Comparison of ENCODE assay signal across 15 cellular contexts in the genomic region with DNA sequence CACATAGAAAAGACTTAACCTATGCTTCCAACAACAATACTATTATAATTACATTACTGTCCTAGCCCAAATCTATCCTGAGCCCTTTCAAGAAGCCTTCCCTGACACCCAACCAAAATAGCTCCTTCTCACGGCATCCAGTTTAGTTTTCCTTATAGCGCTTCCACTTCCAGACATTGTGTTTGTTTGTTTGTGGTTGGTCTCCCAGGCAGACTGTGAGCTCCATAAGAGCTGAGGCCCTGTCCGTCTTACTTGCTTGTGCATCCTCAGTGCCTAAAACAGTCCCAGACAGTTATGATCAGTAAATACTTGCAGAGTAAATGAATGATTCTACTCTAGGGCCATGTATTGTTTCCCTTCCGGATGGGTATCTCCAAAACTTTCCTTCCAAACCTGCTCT.
DNase-seq lines count a peak whose midpoint lies in the region; ATAC-seq and TF ChIP-seq lines count a peak whose summit lies in the region.
"Had no signal": no experiment of that assay in that cellular context is flagged by ENCODE, and none has a peak within 500 bp of the region (broad histone marks: within the 10 kb centered on the region; RNA-seq: fewer than 3 reads in every experiment).

No MANE protein-coding gene starts in this region.

- ATAC-seq in left lung (no peak), upper lobe of left lung (ENCODE audit: low FRiP score in 2 of 2) (no peak), GM21619 (IDR thresholded peaks at IDR 0.05; ENCODE audit: unreplicated experiment) (no peak)
- ATAC-seq: A549, GM23338 had no signal

- H3K36me3 ChIP-seq in right atrium auricular region: no peaks in the 10 kb centered on the region
- H3K36me3 ChIP-seq in left lung: no peaks in the 10 kb centered on the region
- H3K36me3 ChIP-seq in rectal smooth muscle tissue (ENCODE audit: control insufficient read depth, insufficient read depth, low read length): no peaks in the 10 kb centered on the region
- no peaks in the 10 kb centered on the region for H3K36me3 ChIP-seq in upper lobe of left lung
- H3K36me3 ChIP-seq: Peyer's patch had no signal

- DNase-seq in right atrium auricular region (ENCODE audit: low spot score) (no peak), cardiac septum (ENCODE audit: low spot score) (no peak), left lung (no peak), upper lobe of left lung (no peak), foreskin fibroblast (no peak), mesothelial cell of epicardium (ENCODE audit: low spot score in 2 of 2, unreplicated experiment in 2 of 2) (no peak)
- DNase-seq: COR-L47, NCI-H1436 treated with DMSO at 0.1 percent for 48 hours, NCI-H2029 treated with DMSO at 0.1 percent for 48 hours, NCI-H2171 treated with DMSO at 0.1 percent for 48 hours had no signal

- H3K36me3 Mint-ChIP-seq in mesothelial cell of epicardium: no peaks in the 10 kb centered on the region

- H3K9ac ChIP-seq in rectal smooth muscle tissue (ENCODE audit: low read length): no peak overlapping the region

- H3K27ac ChIP-seq in right atrium auricular region (peak overlapping the region; percentile 26 to 54), left lung (peak overlapping the region; percentile 31 to 42), rectal smooth muscle tissue (ENCODE audit: low read depth, low read length) (peak overlapping the region; percentile 6), upper lobe of left lung (peak overlapping the region in 3 of 4 donors; percentile 27 to 79 (median 67))
- H3K27ac ChIP-seq: A549 had no signal

- H3K4me1 ChIP-seq in right atrium auricular region (peaks cover 0 to 34% of the 10 kb centered on the region in 2 donors), left lung (peaks cover 0 to 43% of the 10 kb centered on the region in 2 donors), rectal smooth muscle tissue (ENCODE audit: control insufficient read depth, insufficient read depth, low read length) (peaks cover 14% of the 10 kb centered on the region), upper lobe of left lung (peaks cover 20 to 48% (median 25%) of the 10 kb centered on the region in 4 donors)

- peaks cover 35% of the 10 kb centered on the region for H3K4me1 Mint-ChIP-seq in mesothelial cell of epicardium

- TF ChIP-seq POLR2A in upper lobe of left lung (IDR thresholded peaks at IDR 0.05): no peak

- H3K9me3 ChIP-seq in right atrium auricular region (no peaks in the 10 kb centered on the region), left lung (no peaks in the 10 kb centered on the region), upper lobe of left lung (no peaks in the 10 kb centered on the region)
- H3K9me3 ChIP-seq: A549, Peyer's patch had no signal

- H3K4me3 ChIP-seq in right atrium auricular region (no peak overlapping the region), left lung (no peak overlapping the region), rectal smooth muscle tissue (ENCODE audit: low read length) (no peak overlapping the region), upper lobe of left lung (no peak overlapping the region), foreskin fibroblast (ENCODE audit: low read depth in 1 of 2, low read length in 2 of 2) (no peak overlapping the region)
- H3K4me3 ChIP-seq: A549, GM23338, Peyer's patch had no signal

- no peak for TF ChIP-seq CTCF in right atrium auricular region (IDR thresholded peaks at IDR 0.05)
- no peak for TF ChIP-seq CTCF in left lung (IDR thresholded peaks at IDR 0.05)
- no peak for TF ChIP-seq CTCF in upper lobe of left lung (IDR thresholded peaks at IDR 0.05)
- TF ChIP-seq CTCF in foreskin fibroblast (IDR thresholded peaks at IDR 0.05; ENCODE audit: low read depth, low read length): no peak
- TF ChIP-seq CTCF in mesothelial cell of epicardium (IDR thresholded peaks at IDR 0.05; ENCODE audit: unreplicated experiment): no peak

- no peak for TF ChIP-seq EP300 in upper lobe of left lung (IDR thresholded peaks at IDR 0.05)

- H3K9me3 Mint-ChIP-seq in mesothelial cell of epicardium: no peaks in the 10 kb centered on the region

- no peaks in the 10 kb centered on the region for H3K27me3 ChIP-seq in right atrium auricular region
- peaks cover 0 to 17% of the 10 kb centered on the region in 2 donors for H3K27me3 ChIP-seq in left lung
- no peaks in the 10 kb centered on the region for H3K27me3 ChIP-seq in rectal smooth muscle tissue (ENCODE audit: control insufficient read depth, insufficient read depth, low read length)
- no peaks in the 10 kb centered on the region for H3K27me3 ChIP-seq in upper lobe of left lung
- H3K27me3 ChIP-seq: Peyer's patch had no signal

- H3K4me3 Mint-ChIP-seq in mesothelial cell of epicardium: no peak overlapping the region
- H3K4me3 Mint-ChIP-seq: GM23338 had no signal

- intact Hi-C loops in cardiac septum (cut with DNase I): loop anchor here (5.0 kb wide), 1 partner anchor 189 kb away; no protein-coding TSS in a partner anchor
- intact Hi-C loops in left lung (cut with DNase I): no loop called here

- peaks cover 30% of the 10 kb centered on the region for H3K27me3 Mint-ChIP-seq in mesothelial cell of epicardium (ENCODE audit: low read depth)

- no peak overlapping the region for H3K27ac Mint-ChIP-seq in mesothelial cell of epicardium
- H3K27ac Mint-ChIP-seq: GM23338 had no signal

- 80 to 82% methylated on average over 4 of the region's 4 CpGs for WGBS in upper lobe of left lung, 2 donors

Comparison
In these comparisons a context has a peak if more than half of its experiments do, and no peak if none do; other contexts are left out.
1. H3K27ac ChIP-seq: peak in every context shown above with its lines; median percentile 67 in upper lobe of left lung; 40 in right atrium auricular region; 36 in left lung; 6 in rectal smooth muscle tissue.